In genomic region chr16:82655315-82655714, GRCh38 we compare ENCODE assay signal across 8 cellular contexts. TPM values are rescaled to one million over a fixed set of nuclear protein-coding genes. Genes with fewer than 3 reads are reported as not detected.
DNase-seq lines count a peak whose midpoint lies in the region; ATAC-seq lines count a peak whose summit lies in the region.

No MANE protein-coding gene starts in this region.

- DNase-seq in NCI-H226 (peak; percentile 72), mucosa of gallbladder (ENCODE audit: low spot score) (peak; percentile 29), NCI-H2029 treated with DMSO at 0.1 percent for 48 hours (lab: John Stamatoyannopoulos, UW) (no peak), caudate nucleus (lab: John Stamatoyannopoulos, UW) (no peak), NCI-H345 (lab: John Stamatoyannopoulos, UW) (no peak), NCI-H1105 treated with DMSO at 0.1 percent for 48 hours (lab: John Stamatoyannopoulos, UW) (no peak)
- peak; percentile 76 for DNase-seq in activated naive CD4-positive, alpha-beta T cell treated with Interleukin-2 at 50 U/mL for 16 hours

- peak; percentile 42 for ATAC-seq in GM18498 (IDR thresholded peaks at IDR 0.05; ENCODE audit: unreplicated experiment)

- no peak overlapping the region for H3K27ac ChIP-seq in caudate nucleus (ENCODE audit: low read depth, low read length)

RNA-seq across cellular contexts. Expression of gene CDH13, which starts 28.5 kb away (rescaled TPM):
- 2.0 TPM for total RNA-seq in mucosa of gallbladder

Comparison
In these comparisons a context has a peak if more than half of its experiments do, and no peak if none do; other contexts are left out.
1. DNase-seq: peak in NCI-H226 (single experiment), activated naive CD4-positive, alpha-beta T cell treated with Interleukin-2 at 50 U/mL for 16 hours (single experiment) and mucosa of gallbladder (single experiment); none in NCI-H2029 treated with DMSO at 0.1 percent for 48 hours (single experiment), caudate nucleus (0 of 61), NCI-H345 (single experiment) and NCI-H1105 treated with DMSO at 0.1 percent for 48 hours (single experiment).